ENCODE assay signal across 19 cellular contexts in genomic region chr12:122035292-122035691, GRCh38. TPM values are rescaled to one million over a fixed set of nuclear protein-coding genes. Genes with fewer than 3 reads are reported as not detected.
A peak's percentile ranks its signal among the peaks of the same experiment; 100 is the strongest.
DNase-seq lines count a peak whose midpoint lies in the region; ATAC-seq and TF ChIP-seq lines count a peak whose summit lies in the region.
"Had no signal": no experiment of that assay in that cellular context is flagged by ENCODE, and none has a peak within 500 bp of the region (broad histone marks: within the 10 kb centered on the region; RNA-seq: fewer than 3 reads in every experiment).

No MANE protein-coding gene starts in this region.

- peak overlapping the region; percentile 69 for H3K4me2 ChIP-seq in mammary epithelial cell (ENCODE audit: insufficient read depth, low read depth, low read length)

- WGBS in mammary epithelial cell (ENCODE audit: low coverage, missing lambda C conversion rate) = 10% methylated on average over 8 of the region's 8 CpGs

- no peak overlapping the region for H3K9ac ChIP-seq in mammary epithelial cell (ENCODE audit: insufficient read depth, low read length)

- H3K27ac ChIP-seq in mammary epithelial cell (ENCODE audit: insufficient read depth, low read depth, low read length) = peak overlapping the region; percentile 42
- peak overlapping the region; percentile 46 for H3K27ac ChIP-seq in lower lobe of right lung
- peak overlapping the region; percentile 23 to 25 for H3K27ac ChIP-seq in tibial artery
- H3K27ac ChIP-seq: spleen had no signal

- ATAC-seq in lower lobe of right lung (peak; percentile 94 to 95), GM21529 (IDR thresholded peaks at IDR 0.05; ENCODE audit: unreplicated experiment) (no peak)
- ATAC-seq in stimulated activated naive CD8-positive, alpha-beta T cell treated with anti-CD3 and anti-CD28 coated beads, Interleukin-15, Interleukin-2, amounts not matched to agents 100 U/mL and 50 U/mL, for 24 hours = no peak
- ATAC-seq in activated CD8-positive, alpha-beta T cell treated with anti-CD3 and anti-CD28 coated beads for 36 hours = no peak
- ATAC-seq: T-cell had no signal

- in situ Hi-C loops in mammary epithelial cell (cut with MboI; ENCODE audit: low sequenced_read_pairs in 2 of 2) = no loop called here

- H3K4me3 ChIP-seq in mammary epithelial cell (replicated peaks in 1 of 3; ENCODE audit: insufficient read depth in 1 of 3, low read depth in 2 of 3, low read length in 3 of 3) = no peak overlapping the region
- H3K4me3 ChIP-seq in lower lobe of right lung = no peak overlapping the region
- H3K4me3 ChIP-seq in tibial artery = no peak overlapping the region
- H3K4me3 ChIP-seq: spleen had no signal

- dilution Hi-C loops in mammary epithelial cell (cut with HindIII; ENCODE audit: low sequenced_read_pairs) = loop anchor here (5.0 kb wide), 2 partner anchors 47 to 88 kb away; no protein-coding TSS in a partner anchor

- peak; percentile 35 for TF ChIP-seq RAD21 in Ishikawa (IDR thresholded peaks at IDR 0.05; ENCODE audit: low read depth)

- peaks cover 2% of the 10 kb centered on the region for H3K4me1 Mint-ChIP-seq in activated naive CD8-positive, alpha-beta T cell treated with anti-CD3 and anti-CD28 coated beads for 36 hours
- no peaks in the 10 kb centered on the region for H3K4me1 Mint-ChIP-seq in activated CD8-positive, alpha-beta T cell treated with anti-CD3 and anti-CD28 coated beads for 36 hours (ENCODE audit: low read depth)
- H3K4me1 Mint-ChIP-seq: CD8-positive, alpha-beta memory T cell had no signal

- TF ChIP-seq EP300 in Ishikawa (IDR thresholded peaks at IDR 0.05; ENCODE audit: borderline replicate concordance) = peak; percentile 73; the same call in 1 of the 2 replicates

- H3K36me3 ChIP-seq in mammary epithelial cell (ENCODE audit: insufficient read depth, low read length) = peaks cover 8% of the 10 kb centered on the region
- peaks cover 20% of the 10 kb centered on the region for H3K36me3 ChIP-seq in lower lobe of right lung
- peaks cover 4 to 47% (median 19%) of the 10 kb centered on the region in 3 donors for H3K36me3 ChIP-seq in tibial artery

- no peak for TF ChIP-seq CTCF in mammary epithelial cell (conservative IDR thresholded peaks at IDR 0.05 in 1 of 2, IDR thresholded peaks at IDR 0.05 in 1 of 2; ENCODE audit: extremely low read depth in 1 of 2, insufficient read depth in 1 of 2, low read depth in 1 of 2, low read length in 2 of 2)
- no peak for TF ChIP-seq CTCF in lower lobe of right lung (IDR thresholded peaks at IDR 0.05)
- no peak for TF ChIP-seq CTCF in tibial artery (IDR thresholded peaks at IDR 0.05)
- TF ChIP-seq CTCF in activated CD8-positive, alpha-beta T cell treated with anti-CD3 and anti-CD28 coated beads for 36 hours (IDR thresholded peaks at IDR 0.05) = no peak

- H3K9me3 ChIP-seq in mammary epithelial cell (replicated peaks; ENCODE audit: insufficient read depth, low read length) = no peaks in the 10 kb centered on the region
- no peaks in the 10 kb centered on the region for H3K9me3 ChIP-seq in lower lobe of right lung
- H3K9me3 ChIP-seq in tibial artery = no peaks in the 10 kb centered on the region
- H3K9me3 ChIP-seq: spleen had no signal

- POLR2A ChIA-PET in activated CD8-positive, alpha-beta T cell treated with anti-CD3 and anti-CD28 coated beads for 36 hours (lab: Charles Lee) = no interaction called here

- BruUV-seq in mammary epithelial cell (replicated peaks; lab: Mats Ljungman, UMichigan) = no TSS peak

- no peaks in the 10 kb centered on the region for H4K20me1 ChIP-seq in mammary epithelial cell (ENCODE audit: insufficient read depth, low read length)

- H3K9me3 Mint-ChIP-seq in activated naive CD8-positive, alpha-beta T cell treated with anti-CD3 and anti-CD28 coated beads for 36 hours = no peaks in the 10 kb centered on the region
- H3K9me3 Mint-ChIP-seq in activated CD8-positive, alpha-beta T cell treated with anti-CD3 and anti-CD28 coated beads for 36 hours = no peaks in the 10 kb centered on the region
- H3K9me3 Mint-ChIP-seq: CD8-positive, alpha-beta memory T cell; T-cell had no signal

- H3K27me3 Mint-ChIP-seq in activated naive CD8-positive, alpha-beta T cell treated with anti-CD3 and anti-CD28 coated beads for 36 hours = no peaks in the 10 kb centered on the region
- no peaks in the 10 kb centered on the region for H3K27me3 Mint-ChIP-seq in activated CD8-positive, alpha-beta T cell treated with anti-CD3 and anti-CD28 coated beads for 36 hours
- H3K27me3 Mint-ChIP-seq: CD8-positive, alpha-beta memory T cell had no signal

- DNase-seq in mammary epithelial cell (peak; percentile 69), lower lobe of right lung (peak; percentile 84), tibial artery (peak in 1 of 2 donors; percentile 73)
- no peak for DNase-seq in activated naive CD8-positive, alpha-beta T cell treated with anti-CD3 and anti-CD28 coated beads for 36 hours
- no peak for DNase-seq in stimulated activated naive CD8-positive, alpha-beta T cell treated with anti-CD3 and anti-CD28 coated beads, Interleukin-15, Interleukin-2, amounts not matched to agents 100 U/mL and 50 U/mL, for 24 hours
- DNase-seq in activated CD8-positive, alpha-beta T cell treated with anti-CD3 and anti-CD28 coated beads for 36 hours = no peak
- DNase-seq: activated naive CD4-positive, alpha-beta T cell treated with Interleukin-2 at 50 U/mL for 16 hours; CD8-positive, alpha-beta memory T cell; DMS79 treated with DMSO at 0.1 percent for 48 hours; effector memory CD4-positive, alpha-beta T cell; hippocampal formation; NCI-H1436; NCI-H526; retina; SHP77 treated with DMSO at 0.1 percent for 48 hours; spleen; T-cell had no signal

- H3K79me2 ChIP-seq in mammary epithelial cell (ENCODE audit: insufficient read depth, low read length) = peaks cover 35% of the 10 kb centered on the region

- CTCF ChIA-PET in mammary epithelial cell (lab: Charles Lee; ENCODE audit: low non-redundant PET) = no interaction called here
- CTCF ChIA-PET in activated CD8-positive, alpha-beta T cell treated with anti-CD3 and anti-CD28 coated beads for 36 hours (lab: Charles Lee) = no interaction called here

- H3K4me1 ChIP-seq in mammary epithelial cell (ENCODE audit: insufficient read depth, low read length) (peaks cover 19% of the 10 kb centered on the region), lower lobe of right lung (peaks cover 9% of the 10 kb centered on the region), tibial artery (peaks cover 0 to 37% (median 13%) of the 10 kb centered on the region in 4 donors)

- no peak overlapping the region for H3K4me3 Mint-ChIP-seq in activated naive CD8-positive, alpha-beta T cell treated with anti-CD3 and anti-CD28 coated beads for 36 hours
- no peak overlapping the region for H3K4me3 Mint-ChIP-seq in activated CD8-positive, alpha-beta T cell treated with anti-CD3 and anti-CD28 coated beads for 36 hours
- H3K4me3 Mint-ChIP-seq: CD8-positive, alpha-beta memory T cell; T-cell had no signal

- no peak overlapping the region for H3K27ac Mint-ChIP-seq in activated naive CD8-positive, alpha-beta T cell treated with anti-CD3 and anti-CD28 coated beads for 36 hours
- no peak overlapping the region for H3K27ac Mint-ChIP-seq in activated CD8-positive, alpha-beta T cell treated with anti-CD3 and anti-CD28 coated beads for 36 hours
- H3K27ac Mint-ChIP-seq: T-cell had no signal

- peak overlapping the region; percentile 53 for H2AFZ ChIP-seq in mammary epithelial cell (ENCODE audit: low read depth, low read length)

- intact Hi-C loops in mammary epithelial cell (cut with micrococcal nuclease) = no loop called here
- intact Hi-C loops in lower lobe of right lung (cut with DNase I) = no loop called here
- intact Hi-C loops in tibial artery (cut with DNase I; ENCODE audit: low total_unique reads) = no loop called here
- intact Hi-C loops in activated CD8-positive, alpha-beta T cell treated with anti-CD3 and anti-CD28 coated beads for 36 hours (cut with micrococcal nuclease) = no loop called here

- no peaks in the 10 kb centered on the region for H3K27me3 ChIP-seq in mammary epithelial cell (ENCODE audit: insufficient read depth, low read length)
- no peaks in the 10 kb centered on the region for H3K27me3 ChIP-seq in lower lobe of right lung (ENCODE audit: low read depth)
- no peaks in the 10 kb centered on the region for H3K27me3 ChIP-seq in tibial artery
- H3K27me3 ChIP-seq: spleen had no signal

- peaks cover 2% of the 10 kb centered on the region for H3K36me3 Mint-ChIP-seq in activated naive CD8-positive, alpha-beta T cell treated with anti-CD3 and anti-CD28 coated beads for 36 hours
- H3K36me3 Mint-ChIP-seq in activated CD8-positive, alpha-beta T cell treated with anti-CD3 and anti-CD28 coated beads for 36 hours (ENCODE audit: low read depth) = peaks cover 2% of the 10 kb centered on the region

TF ChIP-seq in Ishikawa, 13 proteins besides CTCF, POLR2A, EP300 and RAD21 (continues in another document):
- peak; percentile 89 for TF ChIP-seq TCF12 (IDR thresholded peaks at IDR 0.05; ENCODE audit: low read depth)
- TF ChIP-seq CREB1 (IDR thresholded peaks at IDR 0.05; ENCODE audit: low read depth) = 0 out of 2 replicates have a peak, but pooled peaks have one; percentile 8
- peak; percentile 60; the same call in 1 of the 2 replicates for TF ChIP-seq FOXM1 (IDR thresholded peaks at IDR 0.05; ENCODE audit: borderline replicate concordance, low read depth)
- TF ChIP-seq NFIC (IDR thresholded peaks at IDR 0.05) = peak; percentile 89
- peak; percentile 78 for TF ChIP-seq MAX (IDR thresholded peaks at IDR 0.05)
- no peak; the same call in 1 of the 2 replicates for TF ChIP-seq YY1 (IDR thresholded peaks at IDR 0.05; ENCODE audit: low read depth)
- no peak for TF ChIP-seq TAF1 (IDR thresholded peaks at IDR 0.05; ENCODE audit: low read depth)
- TF ChIP-seq ZBTB7A (IDR thresholded peaks at IDR 0.05; ENCODE audit: low read depth) = 0 out of 2 replicates have a peak, but pooled peaks have one; percentile 48
- TF ChIP-seq TEAD4 (IDR thresholded peaks at IDR 0.05) = peak; percentile 96

RNA-seq across cellular contexts. Expression of gene BCL7A, which starts 13.6 kb away (rescaled TPM):
- total RNA-seq in mammary epithelial cell = 10 to 100 TPM; 15.8 to 27.7 TPM
- polyA plus RNA-seq in mammary epithelial cell = 17.4 TPM
- polyA minus RNA-seq in mammary epithelial cell = 15.9 TPM
- 6.4 TPM for total RNA-seq in lower lobe of right lung
- total RNA-seq in activated naive CD8-positive, alpha-beta T cell treated with anti-CD3 and anti-CD28 coated beads for 36 hours = 1 to 10 TPM; 6.7 to 7.2 TPM
- 1 to 10 TPM; 6.7 to 7.3 TPM for total RNA-seq in activated CD8-positive, alpha-beta T cell treated with anti-CD3 and anti-CD28 coated beads for 36 hours

RNA-seq across cellular contexts. Expression of gene MLXIP, which starts 43.3 kb away (rescaled TPM):
- total RNA-seq in mammary epithelial cell (10 to 100 TPM; 17.7 to 53.6 TPM), lower lobe of right lung (55.9 TPM)
- 14.3 TPM for polyA plus RNA-seq in mammary epithelial cell
- polyA minus RNA-seq in mammary epithelial cell = 50.3 TPM
- total RNA-seq in activated naive CD8-positive, alpha-beta T cell treated with anti-CD3 and anti-CD28 coated beads for 36 hours = 10 to 100 TPM; 29.0 to 30.1 TPM
- total RNA-seq in activated CD8-positive, alpha-beta T cell treated with anti-CD3 and anti-CD28 coated beads for 36 hours = 10 to 100 TPM; 26.0 to 28.7 TPM

Comparison
In these comparisons a context has a peak if more than half of its experiments do, and no peak if none do; other contexts are left out.
1. DNase-seq: peak in mammary epithelial cell (single experiment) and lower lobe of right lung (single experiment); none in activated naive CD8-positive, alpha-beta T cell treated with anti-CD3 and anti-CD28 coated beads for 36 hours (single experiment), stimulated activated naive CD8-positive, alpha-beta T cell treated with anti-CD3 and anti-CD28 coated beads, Interleukin-15, Interleukin-2, amounts not matched to agents 100 U/mL and 50 U/mL, for 24 hours (single experiment) and activated CD8-positive, alpha-beta T cell treated with anti-CD3 and anti-CD28 coated beads for 36 hours (single experiment).
2. ATAC-seq: peak in lower lobe of right lung (2 of 2); none in stimulated activated naive CD8-positive, alpha-beta T cell treated with anti-CD3 and anti-CD28 coated beads, Interleukin-15, Interleukin-2, amounts not matched to agents 100 U/mL and 50 U/mL, for 24 hours (single experiment), activated CD8-positive, alpha-beta T cell treated with anti-CD3 and anti-CD28 coated beads for 36 hours (single experiment) and GM21529 (single experiment).
3. Peak in every context shown above with its lines, with median percentiles within 50 percentile points of each other: H3K27ac ChIP-seq.